Comparison of ENCODE assay signal across 1 cellular context in the genomic region with DNA sequence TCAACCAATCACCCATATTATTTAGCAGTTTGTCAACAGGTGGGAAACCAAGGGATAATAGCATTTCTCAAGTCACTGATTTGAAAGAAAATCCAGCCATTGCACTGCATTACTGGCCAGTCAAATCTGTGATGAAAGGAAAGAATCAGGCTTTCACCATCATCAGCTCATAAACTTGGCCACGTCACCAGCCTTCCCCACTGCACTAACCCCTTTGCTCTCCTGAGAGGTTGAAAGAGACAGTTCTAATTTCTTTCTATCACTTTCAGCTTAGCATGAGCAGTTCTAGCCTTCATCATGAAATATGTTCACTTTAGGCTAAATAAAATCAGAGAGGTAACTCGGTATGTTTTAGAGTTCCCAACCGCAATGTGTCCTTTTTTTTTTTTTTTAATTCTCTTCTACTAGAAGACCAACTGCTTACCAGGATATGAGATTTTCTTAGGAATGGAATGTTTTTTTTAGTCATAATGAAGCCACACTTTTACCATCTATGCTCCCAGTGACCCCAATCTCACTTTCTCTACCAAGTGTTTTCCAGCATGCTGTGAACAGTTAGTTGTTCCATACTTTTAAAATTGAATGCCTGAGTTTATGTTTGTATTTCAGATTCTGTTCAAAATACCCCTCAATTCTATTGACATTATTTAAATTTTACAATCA.
TF ChIP-seq lines count a peak whose summit lies in the region.

No MANE protein-coding gene starts in this region.

TF ChIP-seq in IMR-90, 13 proteins besides CTCF, POLR2A, EP300 and RAD21 (continued from another document):
- TF ChIP-seq, protein P1, sequence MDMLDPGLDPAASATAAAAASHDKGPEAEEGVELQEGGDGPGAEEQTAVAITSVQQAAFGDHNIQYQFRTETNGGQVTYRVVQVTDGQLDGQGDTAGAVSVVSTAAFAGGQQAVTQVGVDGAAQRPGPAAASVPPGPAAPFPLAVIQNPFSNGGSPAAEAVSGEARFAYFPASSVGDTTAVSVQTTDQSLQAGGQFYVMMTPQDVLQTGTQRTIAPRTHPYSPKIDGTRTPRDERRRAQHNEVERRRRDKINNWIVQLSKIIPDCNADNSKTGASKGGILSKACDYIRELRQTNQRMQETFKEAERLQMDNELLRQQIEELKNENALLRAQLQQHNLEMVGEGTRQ (IDR thresholded peaks at IDR 0.05; ENCODE audit: low read depth, low read length), result no peak
- TF ChIP-seq, protein P2, sequence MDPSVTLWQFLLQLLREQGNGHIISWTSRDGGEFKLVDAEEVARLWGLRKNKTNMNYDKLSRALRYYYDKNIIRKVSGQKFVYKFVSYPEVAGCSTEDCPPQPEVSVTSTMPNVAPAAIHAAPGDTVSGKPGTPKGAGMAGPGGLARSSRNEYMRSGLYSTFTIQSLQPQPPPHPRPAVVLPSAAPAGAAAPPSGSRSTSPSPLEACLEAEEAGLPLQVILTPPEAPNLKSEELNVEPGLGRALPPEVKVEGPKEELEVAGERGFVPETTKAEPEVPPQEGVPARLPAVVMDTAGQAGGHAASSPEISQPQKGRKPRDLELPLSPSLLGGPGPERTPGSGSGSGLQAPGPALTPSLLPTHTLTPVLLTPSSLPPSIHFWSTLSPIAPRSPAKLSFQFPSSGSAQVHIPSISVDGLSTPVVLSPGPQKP (IDR thresholded peaks at IDR 0.05; ENCODE audit: borderline replicate concordance, low read depth, low read length), result no peak
- TF ChIP-seq MAZ (IDR thresholded peaks at IDR 0.05; ENCODE audit: borderline replicate concordance, low read depth, low read length) (no peak), FOS (IDR thresholded peaks at IDR 0.05; ENCODE audit: low read depth, low read length) (no peak), BHLHE40 (IDR thresholded peaks at IDR 0.05; ENCODE audit: low read depth, low read length) (no peak)
